In genomic region chr1:201020040-201020591, GRCh38 we compare ENCODE assay signal across 11 cellular contexts. TPM values are rescaled to one million over a fixed set of nuclear protein-coding genes. Genes with fewer than 3 reads are reported as not detected.
A peak's percentile ranks its signal among the peaks of the same experiment; 100 is the strongest.
DNase-seq lines count a peak whose midpoint lies in the region; ATAC-seq, FAIRE-seq and TF ChIP-seq lines count a peak whose summit lies in the region.
"Had no signal": no experiment of that assay in that cellular context is flagged by ENCODE, and none has a peak within 500 bp of the region (broad histone marks: within the 10 kb centered on the region; RNA-seq: fewer than 3 reads in every experiment).

No MANE protein-coding gene starts in this region.

- ATAC-seq in activated B cell treated with CpG ODN at 0.5 μM for 24 hours (ENCODE audit: low read depth) (no peak), HG03571 (IDR thresholded peaks at IDR 0.05; ENCODE audit: unreplicated experiment) (no peak)

- H3K4me3 Mint-ChIP-seq in IgD-negative memory B cell (peak overlapping the region; percentile 66 to 98 (median 97)), activated B cell treated with CpG ODN at 0.5 μM for 24 hours (peak overlapping the region; percentile 47)

- H3K4me1 Mint-ChIP-seq in IgD-negative memory B cell (peaks cover 52 to 66% (median 62%) of the 10 kb centered on the region in 3 donors), activated B cell treated with CpG ODN at 0.5 μM for 24 hours (peaks cover 88% of the 10 kb centered on the region)

- H3K9me3 ChIP-seq in kidney (ENCODE audit: control insufficient read depth in 1 of 2, low read length in 2 of 2) = no peaks in the 10 kb centered on the region

- no peaks in the 10 kb centered on the region for H3K36me3 ChIP-seq in kidney (ENCODE audit: control insufficient read depth in 1 of 2, insufficient read depth in 2 of 2, low read length in 2 of 2)

- H3K36me3 Mint-ChIP-seq in IgD-negative memory B cell (no peaks in the 10 kb centered on the region), activated B cell treated with CpG ODN at 0.5 μM for 24 hours (ENCODE audit: low read depth) (peaks cover 10% of the 10 kb centered on the region)
- H3K36me3 Mint-ChIP-seq: type B pancreatic cell had no signal

- no peak for TF ChIP-seq CTCF in activated B cell treated with CpG ODN at 0.5 μM for 24 hours (IDR thresholded peaks at IDR 0.05)
- no peak for TF ChIP-seq CTCF in kidney (IDR thresholded peaks at IDR 0.05; ENCODE audit: borderline replicate concordance, extremely low read depth, insufficient read depth)

- POLR2A ChIA-PET in activated B cell treated with CpG ODN at 0.5 μM for 24 hours (lab: Charles Lee) = interaction anchor here (0.7 to 4.0 kb wide), 7 partner anchors 12 to 866 kb away, joined by 3 to 19 read pairs (median 4); partner anchors contain the start of genes DDX59 and TMEM9

- DNase-seq in CD1c-positive myeloid dendritic cell (ENCODE audit: extremely low spot score) = peak; percentile 37
- no peak for DNase-seq in activated B cell treated with CpG ODN at 0.5 μM for 24 hours
- peak; percentile 58 for DNase-seq in kidney
- no peak for DNase-seq in NCI-H1417 treated with DMSO at 0.1 percent for 48 hours (lab: John Stamatoyannopoulos, UW)
- no peak for DNase-seq in activated CD4-positive, CD25-positive, alpha-beta regulatory T cell (lab: John Stamatoyannopoulos, UW)
- no peak for DNase-seq in cerebellum (ENCODE audit: low spot score)
- DNase-seq: NCI-H1048 had no signal

- intact Hi-C loops in activated B cell treated with CpG ODN at 0.5 μM for 24 hours (cut with micrococcal nuclease) (loop anchor here (2.0 to 10.0 kb wide), 6 partner anchors 131 to 1622 kb away; partner anchors contain the start of gene CSRP1), kidney (cut with DNase I) (no loop called here)

- H3K4me3 ChIP-seq in kidney (ENCODE audit: low read length in 2 of 2) = no peak overlapping the region

- H3K9me3 Mint-ChIP-seq in IgD-negative memory B cell (no peaks in the 10 kb centered on the region), activated B cell treated with CpG ODN at 0.5 μM for 24 hours (no peaks in the 10 kb centered on the region)
- H3K9me3 Mint-ChIP-seq: nephron, type B pancreatic cell had no signal

- H3K9ac ChIP-seq in kidney (ENCODE audit: low read length in 2 of 2) = no peak overlapping the region

- peaks cover 0 to 17% of the 10 kb centered on the region in 2 donors for H3K4me1 ChIP-seq in kidney (ENCODE audit: control insufficient read depth in 1 of 2, insufficient read depth in 1 of 2, low read depth in 1 of 2, low read length in 2 of 2)

- CTCF ChIA-PET in activated B cell treated with CpG ODN at 0.5 μM for 24 hours (lab: Charles Lee) = interaction anchor here (1.1 to 9.7 kb wide), 4 partner anchors 23 to 462 kb away, joined by 3 to 53 read pairs (median 16); no protein-coding TSS in a partner anchor

- no peak for FAIRE-seq in kidney (lab: Jason Lieb, UNC)

- H3K27me3 Mint-ChIP-seq in IgD-negative memory B cell (peaks cover 1% of the 10 kb centered on the region), activated B cell treated with CpG ODN at 0.5 μM for 24 hours (no peaks in the 10 kb centered on the region)

- H3K27ac Mint-ChIP-seq in IgD-negative memory B cell (peak overlapping the region; percentile 91 to 98 (median 96)), activated B cell treated with CpG ODN at 0.5 μM for 24 hours (peak overlapping the region; percentile 97)
- H3K27ac Mint-ChIP-seq: type B pancreatic cell had no signal

- no peak overlapping the region for H3K27ac ChIP-seq in kidney (ENCODE audit: low read depth in 2 of 2, low read length in 2 of 2)

RNA-seq across cellular contexts. Expression of gene KIF21B, which starts 3.4 kb away (rescaled TPM):
- 5.6 TPM for polyA plus RNA-seq in IgD-negative memory B cell
- total RNA-seq in activated B cell treated with CpG ODN at 0.5 μM for 24 hours = 28.1 and 31.8 TPM in 2 replicates
- 5.6 TPM for total RNA-seq in kidney
- 0.19 TPM for polyA plus RNA-seq in kidney (ENCODE audit: insufficient read depth, low read depth, low replicate concordance)
- 101 TPM for total RNA-seq in cerebellum

Comparison
In these comparisons a context has a peak if more than half of its experiments do, and no peak if none do; other contexts are left out.
1. DNase-seq: peak in CD1c-positive myeloid dendritic cell (single experiment) and kidney (single experiment); none in activated B cell treated with CpG ODN at 0.5 μM for 24 hours (single experiment), NCI-H1417 treated with DMSO at 0.1 percent for 48 hours (single experiment), activated CD4-positive, CD25-positive, alpha-beta regulatory T cell (0 of 4) and cerebellum (single experiment).